ENCODE assay signal across 8 cellular contexts in the genomic region with DNA sequence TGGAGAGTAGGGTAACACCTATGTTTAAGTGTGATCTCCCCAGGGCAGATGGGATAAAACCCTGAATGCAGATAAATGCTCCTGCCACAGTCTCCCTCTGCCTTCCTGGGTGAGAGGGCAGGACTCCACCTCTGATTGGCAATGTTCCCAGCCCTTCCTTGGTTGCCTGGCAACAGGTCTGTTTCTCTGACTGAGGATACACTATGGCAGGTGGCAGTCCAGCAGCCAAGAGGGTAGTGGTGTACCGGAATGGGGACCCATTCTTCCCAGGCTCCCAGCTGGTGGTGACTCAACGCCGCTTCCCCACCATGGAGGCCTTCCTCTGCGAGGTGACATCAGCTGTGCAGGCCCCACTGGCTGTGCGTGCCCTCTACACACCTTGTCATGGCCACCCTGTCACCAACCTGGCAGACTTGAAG. TPM values are rescaled to one million over a fixed set of nuclear protein-coding genes. Genes with fewer than 3 reads are reported as not detected.
DNase-seq lines count a peak whose midpoint lies in the region; ATAC-seq, FAIRE-seq and TF ChIP-seq lines count a peak whose summit lies in the region.

Gene DCDC2B, plus strand, starts transcription at position 199 of the 419 bp plus-strand sequence. Its CDS starts 5 bp downstream, at position 204.

- H3K4me1 ChIP-seq in heart right ventricle (peaks cover 6 to 24% (median 17%) of the 10 kb centered on the region in 9 donors), right atrium auricular region (peaks cover 0 to 25% of the 10 kb centered on the region in 2 donors)

- H3K9me3 ChIP-seq in heart right ventricle = no peaks in the 10 kb centered on the region
- H3K9me3 ChIP-seq in right atrium auricular region = no peaks in the 10 kb centered on the region

- WGBS in heart right ventricle, 2 donors = 69 to 70% methylated on average over 5 of the region's 5 CpGs

- ATAC-seq in heart right ventricle = peak in 4 of 8 donors; percentile 2 to 13 (median 4)
- ATAC-seq in HG03439 (IDR thresholded peaks at IDR 0.05; ENCODE audit: unreplicated experiment) = no peak

- peak; percentile 29 to 52 for DNase-seq in heart right ventricle
- DNase-seq in right atrium auricular region (ENCODE audit: low spot score) = no peak
- peak; percentile 69 for DNase-seq in NCI-H82 treated with DMSO at 0.1 percent for 48 hours (lab: John Stamatoyannopoulos, UW; ENCODE audit: unreplicated experiment)
- peak; percentile 35 for DNase-seq in fibroblast of villous mesenchyme (ENCODE audit: low read depth)
- DNase-seq in T1000 (lab: John Stamatoyannopoulos, UW) = no peak
- DNase-seq in CD1c-positive myeloid dendritic cell (ENCODE audit: extremely low spot score) = no peak
- DNase-seq in frontal cortex (ENCODE audit: low spot score in 2 of 2) = no peak

- peaks cover 0 to 14% (median 0%) of the 10 kb centered on the region in 9 donors for H3K36me3 ChIP-seq in heart right ventricle
- H3K36me3 ChIP-seq in right atrium auricular region = no peaks in the 10 kb centered on the region

- H3K27me3 ChIP-seq in heart right ventricle (no peaks in the 10 kb centered on the region), right atrium auricular region (no peaks in the 10 kb centered on the region)

- intact Hi-C loops in heart right ventricle (cut with DNase I) = no loop called here

- H3K4me3 ChIP-seq in heart right ventricle (no peak within 1 kb of the TSS), right atrium auricular region (no peak within 1 kb of the TSS), fibroblast of villous mesenchyme (ENCODE audit: low read depth, low read length) (no peak within 1 kb of the TSS)

- H3K27ac ChIP-seq in heart right ventricle (no peak within 1 kb of the TSS), right atrium auricular region (no peak within 1 kb of the TSS)

- FAIRE-seq in frontal cortex (lab: Jason Lieb, UNC) = no peak

- TF ChIP-seq CTCF in heart right ventricle (IDR thresholded peaks at IDR 0.05) (no peak), right atrium auricular region (IDR thresholded peaks at IDR 0.05) (no peak), fibroblast of villous mesenchyme (IDR thresholded peaks at IDR 0.05; ENCODE audit: insufficient read depth, low read depth, low read length) (no peak)

RNA-seq across cellular contexts. Expression of gene DCDC2B, which starts in this region (rescaled TPM):
- total RNA-seq in heart right ventricle (not detected), right atrium auricular region (not detected), fibroblast of villous mesenchyme (not detected in 2 replicates), frontal cortex (not detected)
- not detected for polyA plus RNA-seq in heart right ventricle

Comparison
In these comparisons a context has a peak if more than half of its experiments do, and no peak if none do; other contexts are left out.
1. Peak in DNase-seq in heart right ventricle; RNA of the gene not detected or under 1 TPM.
2. Peak in DNase-seq in fibroblast of villous mesenchyme; RNA of the gene not detected or under 1 TPM.